8 cellular contexts compared by ENCODE assay signal in the genomic region with DNA sequence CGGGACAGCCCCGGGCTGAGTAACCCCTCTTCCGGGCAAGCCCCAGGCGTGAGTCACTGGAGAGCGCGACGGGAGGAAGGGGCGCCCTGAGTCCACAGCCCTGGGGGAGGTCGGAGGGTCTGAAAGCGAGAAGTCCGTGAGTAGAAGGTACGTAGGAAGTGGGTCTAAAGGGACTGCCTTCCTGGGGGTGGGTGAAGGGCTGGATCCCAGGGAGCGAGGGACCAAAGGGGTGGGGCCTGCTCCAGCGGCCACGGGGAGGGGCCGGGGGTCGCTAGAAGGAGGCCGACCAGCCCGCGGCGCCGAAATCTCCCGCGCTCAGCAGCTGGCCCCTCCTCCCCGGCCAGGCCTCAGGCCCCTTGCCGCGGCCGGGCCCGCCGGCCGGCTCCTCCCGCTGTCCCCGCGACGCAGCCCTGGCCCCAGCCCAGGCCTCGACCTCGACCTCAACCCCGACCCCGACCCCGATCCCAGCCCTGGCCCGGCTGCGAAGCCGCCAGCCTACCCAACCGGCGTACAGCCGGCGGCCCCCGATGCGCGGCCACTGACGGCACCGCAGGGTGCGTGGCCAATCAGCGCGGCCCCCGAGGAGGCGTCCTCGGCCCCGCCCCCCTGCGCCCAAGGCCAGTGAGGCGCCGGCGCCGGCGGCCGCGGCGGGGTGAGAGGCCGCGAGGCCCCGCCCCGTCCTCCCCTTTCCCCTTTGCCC. TPM values are rescaled to one million over a fixed set of nuclear protein-coding genes. Genes with fewer than 3 reads are reported as not detected.
DNase-seq lines count a peak whose midpoint lies in the region; ATAC-seq, FAIRE-seq and TF ChIP-seq lines count a peak whose summit lies in the region.

No MANE protein-coding gene starts in this region.

- H3K36me3 Mint-ChIP-seq in mesothelial cell of epicardium: no peaks in the 10 kb centered on the region

- CTCF ChIA-PET in endothelial cell of umbilical vein (lab: Charles Lee): interaction anchor here (1.0 to 1.9 kb wide), 2 partner anchors 121 to 958 kb away, joined by 3 to 4 read pairs; no protein-coding TSS in a partner anchor

- H3K4me1 ChIP-seq in HUES48 (ENCODE audit: control insufficient read depth, insufficient read depth, low read length) (peaks cover 15% of the 10 kb centered on the region; the same call in 1 of the 2 replicates), NT2/D1 (ENCODE audit: insufficient read depth, insufficient read length) (no peaks in the 10 kb centered on the region), endothelial cell of umbilical vein (ENCODE audit: control insufficient read depth, extremely low read depth, insufficient read depth, low read length) (peaks cover 26% of the 10 kb centered on the region)

- H3K27ac Mint-ChIP-seq in mesothelial cell of epicardium: peak overlapping the region; percentile 98

- H3K27ac ChIP-seq in HUES48 (ENCODE audit: low read depth, low read length): peak overlapping the region; percentile 98
- H3K27ac ChIP-seq in endothelial cell of umbilical vein (ENCODE audit: insufficient read depth, low read depth, low read length): peak overlapping the region; percentile 74

- H3K4me3 ChIP-seq in HUES48 (ENCODE audit: low read depth, low read length) (peak overlapping the region; percentile 97), NT2/D1 (ENCODE audit: insufficient read length, low read depth) (peak overlapping the region; percentile 41), endothelial cell of umbilical vein (replicated peaks in 1 of 3; ENCODE audit: insufficient read depth in 1 of 3, low read depth in 1 of 3, low read length in 3 of 3) (peak overlapping the region; percentile 21 to 91 (median 66))

- peaks cover 4% of the 10 kb centered on the region for H4K20me1 ChIP-seq in endothelial cell of umbilical vein (replicated peaks; ENCODE audit: control insufficient read depth, extremely low read depth, insufficient read depth, low read length)

- H3K9ac ChIP-seq in HUES48 (ENCODE audit: low read depth, low read length) (peak overlapping the region; percentile 88), NT2/D1 (ENCODE audit: insufficient read length, low read depth) (peak overlapping the region; percentile 83), endothelial cell of umbilical vein (replicated peaks; ENCODE audit: extremely low read depth, insufficient read depth, low read length) (peak overlapping the region; percentile 84)

- peak; percentile 88 for ATAC-seq in GM21423 (IDR thresholded peaks at IDR 0.05; ENCODE audit: unreplicated experiment)

- peak overlapping the region; percentile 89 for H3K4me3 Mint-ChIP-seq in mesothelial cell of epicardium

- POLR2A ChIA-PET in endothelial cell of umbilical vein (lab: Charles Lee): no interaction called here

- peak overlapping the region; percentile 96 for H2AFZ ChIP-seq in endothelial cell of umbilical vein (ENCODE audit: low read depth, low read length)

- H3K4me1 Mint-ChIP-seq in mesothelial cell of epicardium: peaks cover 22% of the 10 kb centered on the region

- no peak for TF ChIP-seq CTCF in D721Med (IDR thresholded peaks at IDR 0.05; ENCODE audit: insufficient read depth, missing control alignments)
- no peak for TF ChIP-seq CTCF in endothelial cell of umbilical vein (IDR thresholded peaks at IDR 0.05; ENCODE audit: extremely low read depth in 1 of 2, insufficient read depth in 1 of 2, low read depth in 1 of 2, low read length in 2 of 2)
- TF ChIP-seq CTCF in mesothelial cell of epicardium (IDR thresholded peaks at IDR 0.05; ENCODE audit: unreplicated experiment): no peak

- peak; percentile 90 for TF ChIP-seq POLR2A in endothelial cell of umbilical vein (IDR thresholded peaks at IDR 0.05; ENCODE audit: low read depth, low read length)

- DNase-seq in D721Med (ENCODE audit: insufficient read length, low spot score): peak; percentile 79
- peak; percentile 89 for DNase-seq in NT2/D1 (ENCODE audit: low read depth, low spot score)
- DNase-seq in activated CD8-positive, alpha-beta memory T cell treated with anti-CD3 and anti-CD28 coated beads, Interleukin-2, amount 50 U/mL, for 48 hours: peak; percentile 94
- peak; percentile 85 for DNase-seq in endothelial cell of umbilical vein (ENCODE audit: low read depth, low spot score)
- DNase-seq in mesothelial cell of epicardium (ENCODE audit: low spot score in 2 of 2, unreplicated experiment in 2 of 2): peak; percentile 81 to 89
- DNase-seq in stimulated activated CD8-positive, alpha-beta memory T cell treated with anti-CD3 and anti-CD28 coated beads, Interleukin-15, amount 100 ng/mL, for 48 hours (ENCODE audit: low read depth in 2 of 2): peak; percentile 88 to 91

- H3K9me3 Mint-ChIP-seq in mesothelial cell of epicardium: no peaks in the 10 kb centered on the region

- H3K79me2 ChIP-seq in endothelial cell of umbilical vein (ENCODE audit: control insufficient read depth, insufficient read depth, low read length): peaks cover 45% of the 10 kb centered on the region

- peaks cover 14% of the 10 kb centered on the region for H3K36me3 ChIP-seq in HUES48 (ENCODE audit: control insufficient read depth, insufficient read depth, low read length)
- H3K36me3 ChIP-seq in NT2/D1 (ENCODE audit: insufficient read depth, insufficient read length, low read length): peaks cover 15% of the 10 kb centered on the region
- no peaks in the 10 kb centered on the region for H3K36me3 ChIP-seq in endothelial cell of umbilical vein (ENCODE audit: control insufficient read depth in 2 of 2, extremely low read depth in 1 of 2, insufficient read depth in 2 of 2, low read length in 2 of 2)

- no TSS peak for BruUV-seq in endothelial cell of umbilical vein (replicated peaks; lab: Mats Ljungman, UMichigan)

- intact Hi-C loops in endothelial cell of umbilical vein (cut with micrococcal nuclease): loop anchor here (1.0 to 5.0 kb wide), 4 partner anchors 54 to 543 kb away; no protein-coding TSS in a partner anchor

- FAIRE-seq in D721Med (lab: Jason Lieb, UNC) (no peak), endothelial cell of umbilical vein (lab: Jason Lieb, UNC) (peak; percentile 84)

- no peaks in the 10 kb centered on the region for H3K9me1 ChIP-seq in endothelial cell of umbilical vein (replicated peaks; ENCODE audit: control insufficient read depth, extremely low read depth, insufficient read depth, low read length)

- H3K9me3 ChIP-seq in HUES48 (ENCODE audit: control insufficient read depth, insufficient read depth, low read length): no peaks in the 10 kb centered on the region
- no peaks in the 10 kb centered on the region for H3K9me3 ChIP-seq in NT2/D1 (ENCODE audit: insufficient read depth, low read length)
- H3K9me3 ChIP-seq in endothelial cell of umbilical vein (replicated peaks; ENCODE audit: control insufficient read depth, insufficient read depth, low read length): no peaks in the 10 kb centered on the region

- H3K27me3 ChIP-seq in HUES48 (ENCODE audit: control insufficient read depth, insufficient read depth, low read length) (no peaks in the 10 kb centered on the region), NT2/D1 (ENCODE audit: insufficient read depth, insufficient read length) (no peaks in the 10 kb centered on the region), endothelial cell of umbilical vein (ENCODE audit: control insufficient read depth in 2 of 2, insufficient read depth in 2 of 2, low read length in 2 of 2) (no peaks in the 10 kb centered on the region)

- H3K4me2 ChIP-seq in endothelial cell of umbilical vein (ENCODE audit: insufficient read depth, low read length): peak overlapping the region; percentile 88

- dilution Hi-C loops in endothelial cell of umbilical vein (cut with MboI; ENCODE audit: extremely low pct_ligation_motif_present, low sequenced_read_pairs): no loop called here

- no peaks in the 10 kb centered on the region for H3K27me3 Mint-ChIP-seq in mesothelial cell of epicardium (ENCODE audit: low read depth)

TF ChIP-seq in endothelial cell of umbilical vein, 7 proteins besides CTCF, POLR2A, EP300 and RAD21:
- TF ChIP-seq GATA2 (IDR thresholded peaks at IDR 0.05; ENCODE audit: insufficient read depth, insufficient read length, low read depth, low read length) (no peak), FOS (IDR thresholded peaks at IDR 0.05; ENCODE audit: borderline replicate concordance, insufficient read depth, low read length) (peak; percentile 61), POLR2AphosphoS5 (IDR thresholded peaks at IDR 0.05; ENCODE audit: insufficient read depth, low read depth, low read length) (peak; percentile 91)

RNA-seq across cellular contexts. Expression of gene IPO5, which starts 22.5 kb away (rescaled TPM):
- total RNA-seq in endothelial cell of umbilical vein (159 and 183 TPM in 2 replicates), mesothelial cell of epicardium (172 to 176 TPM (median 175 TPM) in 3 replicates)
- 39.9 and 50.4 TPM in 2 replicates for polyA plus RNA-seq in endothelial cell of umbilical vein
- 74.4 and 83.0 TPM in 2 replicates for polyA plus RNA-seq in endothelial cell of umbilical vein (2011; cell fraction: cytosol; rRNA removed)
- polyA plus RNA-seq in endothelial cell of umbilical vein (2011; cell fraction: nucleus; rRNA removed): 91.5 and 115 TPM in 2 replicates
- polyA plus RNA-seq in endothelial cell of umbilical vein (2012): 134 and 154 TPM in 2 replicates
- polyA minus RNA-seq in endothelial cell of umbilical vein: 137 and 142 TPM in 2 replicates
- 215 TPM for polyA minus RNA-seq in endothelial cell of umbilical vein (2011; cell fraction: cytosol; rRNA and poly(A)+ RNA removed)
- polyA minus RNA-seq in endothelial cell of umbilical vein (2011; cell fraction: nucleus; rRNA and poly(A)+ RNA removed): 68.0 and 111 TPM in 2 replicates

Comparison
In these comparisons a context has a peak if more than half of its experiments do, and no peak if none do; other contexts are left out.
1. Peak in every context shown above with its lines: DNase-seq, ATAC-seq, H3K4me3 ChIP-seq and H3K27ac ChIP-seq.
2. H3K4me3 ChIP-seq: peak in every context shown above with its lines; median percentile 97 in HUES48; 66 in endothelial cell of umbilical vein; 41 in NT2/D1.